In genomic region chr2:64273524-64274398, GRCh38 we compare ENCODE assay signal across 9 cellular contexts.
DNase-seq lines count a peak whose midpoint lies in the region; ATAC-seq and TF ChIP-seq lines count a peak whose summit lies in the region.
"Had no signal": no experiment of that assay in that cellular context is flagged by ENCODE, and none has a peak within 500 bp of the region (broad histone marks: within the 10 kb centered on the region; RNA-seq: fewer than 3 reads in every experiment).

No MANE protein-coding gene starts in this region.

- H3K4me3 Mint-ChIP-seq in CD4-positive, alpha-beta T cell = no peak overlapping the region
- H3K4me3 Mint-ChIP-seq: activated naive CD8-positive, alpha-beta T cell had no signal

- TF ChIP-seq RAD21 in liver (IDR thresholded peaks at IDR 0.05) = peak; percentile 53 to 69

- H3K27ac Mint-ChIP-seq in CD4-positive, alpha-beta T cell = no peak overlapping the region

- H3K9ac ChIP-seq in liver (ENCODE audit: low read depth in 1 of 2, low read length in 2 of 2) = no peak overlapping the region

- H3K4me1 Mint-ChIP-seq in CD4-positive, alpha-beta T cell (ENCODE audit: low read depth) = peaks cover 23% of the 10 kb centered on the region

- no peak for ATAC-seq in HG03039 (IDR thresholded peaks at IDR 0.05; ENCODE audit: unreplicated experiment)
- no peak for ATAC-seq in CD4-positive, alpha-beta T cell (ENCODE audit: poor library complexity)

- H3K36me3 Mint-ChIP-seq in CD4-positive, alpha-beta T cell (ENCODE audit: low read depth) = no peaks in the 10 kb centered on the region

- intact Hi-C loops in breast epithelium (cut with DNase I; ENCODE audit: low total_unique reads) (no loop called here), thyroid gland (cut with DNase I) (no loop called here)
- intact Hi-C loops in CD4-positive, alpha-beta T cell (cut with DNase I, micrococcal nuclease) = no loop called here

- no peaks in the 10 kb centered on the region for H3K27me3 Mint-ChIP-seq in CD4-positive, alpha-beta T cell
- H3K27me3 Mint-ChIP-seq: activated naive CD8-positive, alpha-beta T cell had no signal

- H3K27ac ChIP-seq in breast epithelium = peak overlapping the region; percentile 93 to 98
- H3K27ac ChIP-seq in liver (ENCODE audit: low read depth in 1 of 2, low read length in 2 of 2) = peak overlapping the region; percentile 70 to 74
- peak overlapping the region; percentile 36 to 85 (median 81) for H3K27ac ChIP-seq in thyroid gland
- H3K27ac ChIP-seq in CD4-positive, alpha-beta T cell (ENCODE audit: low read depth, low read length) = no peak overlapping the region

- no peaks in the 10 kb centered on the region for H3K36me3 ChIP-seq in MG63
- no peaks in the 10 kb centered on the region for H3K36me3 ChIP-seq in breast epithelium
- no peaks in the 10 kb centered on the region for H3K36me3 ChIP-seq in liver (ENCODE audit: control insufficient read depth in 4 of 4, insufficient read depth in 3 of 4, low read depth in 1 of 4, low read length in 3 of 4)
- H3K36me3 ChIP-seq in thyroid gland = no peaks in the 10 kb centered on the region

- TF ChIP-seq POLR2A in breast epithelium (IDR thresholded peaks at IDR 0.05) (no peak), thyroid gland (IDR thresholded peaks at IDR 0.05) (no peak)

- 54% methylated on average over 6 of the region's 6 CpGs for WGBS in liver
- 41 to 44% methylated on average over 4 of the region's 6 CpGs for WGBS in thyroid gland, 2 donors

- no peaks in the 10 kb centered on the region for H3K27me3 ChIP-seq in MG63
- no peaks in the 10 kb centered on the region for H3K27me3 ChIP-seq in breast epithelium
- no peaks in the 10 kb centered on the region for H3K27me3 ChIP-seq in liver (ENCODE audit: control insufficient read depth in 4 of 4, insufficient read depth in 4 of 4, low read length in 3 of 4)
- no peaks in the 10 kb centered on the region for H3K27me3 ChIP-seq in thyroid gland
- H3K27me3 ChIP-seq in CD4-positive, alpha-beta T cell (ENCODE audit: control insufficient read depth, insufficient read depth, low read length) = no peaks in the 10 kb centered on the region

- POLR2A ChIA-PET in CD4-positive, alpha-beta T cell (lab: Charles Lee) = no interaction called here

- TF ChIP-seq CTCF in breast epithelium (IDR thresholded peaks at IDR 0.05) (no peak), liver (IDR thresholded peaks at IDR 0.05; ENCODE audit: low read depth, low read length, missing input control) (no peak), thyroid gland (IDR thresholded peaks at IDR 0.05) (no peak)
- no peak for TF ChIP-seq CTCF in CD4-positive, alpha-beta T cell (IDR thresholded peaks at IDR 0.05)

- H3K4me3 ChIP-seq in MG63 (no peak overlapping the region), breast epithelium (peak overlapping the region in 2 of 3 donors; percentile 7 to 39), liver (ENCODE audit: low read depth in 1 of 3, low read length in 3 of 3) (no peak overlapping the region), thyroid gland (replicated peaks in 1 of 3) (no peak overlapping the region)

- H3K9me3 Mint-ChIP-seq in CD4-positive, alpha-beta T cell = peaks cover 2% of the 10 kb centered on the region

- no peaks in the 10 kb centered on the region; the same call in 1 of the 2 replicates for H3K9me3 ChIP-seq in MG63
- H3K9me3 ChIP-seq in breast epithelium = no peaks in the 10 kb centered on the region
- peaks cover 0 to 3% (median 0%) of the 10 kb centered on the region in 4 donors for H3K9me3 ChIP-seq in liver (ENCODE audit: control insufficient read depth in 4 of 4, low read length in 3 of 4)
- no peaks in the 10 kb centered on the region for H3K9me3 ChIP-seq in thyroid gland
- H3K9me3 ChIP-seq in CD4-positive, alpha-beta T cell (ENCODE audit: control insufficient read depth, low read length) = no peaks in the 10 kb centered on the region

- DNase-seq in AG20443 (ENCODE audit: low spot score) (peak; percentile 89), MG63 (peak; percentile 86), breast epithelium (ENCODE audit: low spot score in 2 of 2) (peak; percentile 61 to 89), thyroid gland (peak; percentile 26 to 60), NCI-H187 (lab: John Stamatoyannopoulos, UW) (no peak)
- DNase-seq in CD4-positive, alpha-beta T cell = no peak

- CTCF ChIA-PET in CD4-positive, alpha-beta T cell (lab: Charles Lee) = no interaction called here

- H3K4me1 ChIP-seq in breast epithelium (peaks cover 9 to 23% of the 10 kb centered on the region in 2 donors), liver (ENCODE audit: control insufficient read depth in 4 of 4, insufficient read depth in 4 of 4, low read length in 3 of 4) (peaks cover 5 to 18% (median 14%) of the 10 kb centered on the region in 4 donors), thyroid gland (peaks cover 21 to 41% of the 10 kb centered on the region in 2 donors)

TF ChIP-seq in liver, 16 proteins besides CTCF, POLR2A, EP300 and RAD21:
- TF ChIP-seq EGR1 (IDR thresholded peaks at IDR 0.05; ENCODE audit: low read depth in 2 of 2) = peak in 1 of 2 donors; percentile 50
- no peak for TF ChIP-seq FOXA1 (IDR thresholded peaks at IDR 0.05)
- TF ChIP-seq NR2F2 (IDR thresholded peaks at IDR 0.05) = peak; percentile 69
- TF ChIP-seq ATF3 (IDR thresholded peaks at IDR 0.05) = no peak
- no peak for TF ChIP-seq ZBTB33 (IDR thresholded peaks at IDR 0.05)
- no peak for TF ChIP-seq GABPA (IDR thresholded peaks at IDR 0.05 in 1 of 2, conservative IDR thresholded peaks at IDR 0.05 in 1 of 2)
- TF ChIP-seq HNF4G (IDR thresholded peaks at IDR 0.05) = no peak
- TF ChIP-seq HNF4A (conservative IDR thresholded peaks at IDR 0.05) = peak; percentile 36 to 66
- TF ChIP-seq JUND (IDR thresholded peaks at IDR 0.05) = peak in 1 of 2 donors; percentile 45
- no peak for TF ChIP-seq TAF1 (conservative IDR thresholded peaks at IDR 0.05)
- peak; percentile 86 for TF ChIP-seq MAX (IDR thresholded peaks at IDR 0.05)
- TF ChIP-seq RXRA (IDR thresholded peaks at IDR 0.05) = peak; percentile 2 to 51
- peak; percentile 88 for TF ChIP-seq YY1 (IDR thresholded peaks at IDR 0.05)
- TF ChIP-seq SP1 (IDR thresholded peaks at IDR 0.05) = no peak
- no peak for TF ChIP-seq FOXA2 (IDR thresholded peaks at IDR 0.05)

Comparison
In these comparisons a context has a peak if more than half of its experiments do, and no peak if none do; other contexts are left out.
1. DNase-seq: peak in AG20443 (single experiment), MG63 (single experiment), breast epithelium (2 of 2) and thyroid gland (2 of 2); none in CD4-positive, alpha-beta T cell (0 of 10) and NCI-H187 (0 of 2).
2. H3K4me3 ChIP-seq: peak in breast epithelium (2 of 3); none in MG63 (single experiment), liver (0 of 3) and thyroid gland (0 of 3).